ENCODE assay signal across 24 cellular contexts in the genomic region with DNA sequence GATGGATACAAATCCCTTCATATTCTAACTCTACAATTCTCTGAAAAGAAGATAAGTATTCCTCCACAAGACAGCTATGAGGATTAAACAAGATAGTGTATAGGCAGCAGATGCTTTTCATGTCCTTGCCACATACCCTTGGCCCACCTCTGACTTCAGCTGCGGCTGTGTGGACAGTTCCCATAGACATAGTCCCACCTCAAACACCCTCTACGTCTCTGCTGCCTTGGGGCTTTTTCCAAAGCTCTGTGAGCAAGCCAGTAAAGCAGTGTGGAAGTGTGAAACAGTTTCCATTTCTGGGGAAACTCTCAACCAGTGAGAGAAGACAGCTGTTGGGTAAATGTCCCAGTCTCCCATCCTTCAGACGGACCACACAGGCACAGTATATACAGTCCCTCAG.
"Had no signal": no experiment of that assay in that cellular context is flagged by ENCODE, and none has a peak within 500 bp of the region (broad histone marks: within the 10 kb centered on the region; RNA-seq: fewer than 3 reads in every experiment).

No MANE protein-coding gene starts in this region.

- DNase-seq: activated CD4-positive, alpha-beta memory T cell treated with anti-CD3 and anti-CD28 coated beads, Interleukin-2, amount 10 ng/mL, durations not matched to agents 7 days and 5 days; activated CD4-positive, alpha-beta T cell treated with anti-CD3 and anti-CD28 coated beads for 1 hour; activated CD4-positive, alpha-beta T cell treated with anti-CD3 and anti-CD28 coated beads for 4 hours; activated CD4-positive, alpha-beta T cell treated with anti-CD3 and anti-CD28 coated beads, Interleukin-2, amount 10 ng/mL, durations not matched to agents 7 days and 5 days; activated CD4-positive, alpha-beta T cell treated with anti-CD3 and anti-CD28 coated beads, Interleukin-2, amount 50 U/mL, for 4 hours; activated CD8-positive, alpha-beta memory T cell treated with anti-CD3 and anti-CD28 coated beads, Interleukin-2, amount 50 U/mL, for 48 hours; activated gamma-delta T cell; activated naive CD4-positive, alpha-beta T cell treated with anti-CD3 and anti-CD28 coated beads, Interleukin-2, amount 50 U/mL, for 16 hours; activated naive CD4-positive, alpha-beta T cell treated with Interleukin-2 at 50 U/mL for 16 hours; activated T-cell treated with anti-CD3 and anti-CD28 coated beads for 4 hours; activated T-cell treated with anti-CD3 and anti-CD28 coated beads, Interleukin-2, amount 50 U/mL, for 24 hours; activated T-cell treated with anti-CD3 and anti-CD28 coated beads, Interleukin-2, amount 50 U/mL, for 72 hours; amygdala; aorta; body of pancreas; central memory CD4-positive, alpha-beta T cell; cerebellar nuclear complex; colonic mucosa; effector CD8-positive, alpha-beta T cell; esophagus squamous epithelium; foreskin fibroblast; T-helper 2 cell had no signal

- H3K9me3 Mint-ChIP-seq: activated CD4-positive, alpha-beta memory T cell treated with anti-CD3 and anti-CD28 coated beads, Interleukin-2, amount 10 ng/mL, durations not matched to agents 7 days and 5 days; activated CD4-positive, alpha-beta T cell treated with anti-CD3 and anti-CD28 coated beads, Interleukin-2, amount 10 ng/mL, durations not matched to agents 7 days and 5 days; activated T-cell treated with anti-CD3 and anti-CD28 coated beads, Interleukin-2, amount 50 U/mL, for 24 hours; activated T-cell treated with anti-CD3 and anti-CD28 coated beads, Interleukin-2, amount 50 U/mL, for 72 hours had no signal

- ATAC-seq: activated T-cell treated with anti-CD3 and anti-CD28 coated beads, Interleukin-2, amount 50 U/mL, for 72 hours; body of pancreas had no signal

- H3K4me1 Mint-ChIP-seq: activated CD4-positive, alpha-beta memory T cell treated with anti-CD3 and anti-CD28 coated beads, Interleukin-2, amount 10 ng/mL, durations not matched to agents 7 days and 5 days; activated CD4-positive, alpha-beta T cell treated with anti-CD3 and anti-CD28 coated beads, Interleukin-2, amount 10 ng/mL, durations not matched to agents 7 days and 5 days had no signal

- H3K27me3 ChIP-seq: body of pancreas, colonic mucosa, esophagus squamous epithelium had no signal

- H3K4me1 ChIP-seq: body of pancreas, colonic mucosa, esophagus squamous epithelium had no signal

- H3K36me3 ChIP-seq: colonic mucosa had no signal

- H3K9me3 ChIP-seq: body of pancreas, colonic mucosa, esophagus squamous epithelium had no signal

- H3K4me3 ChIP-seq: body of pancreas, colonic mucosa, esophagus squamous epithelium had no signal

- H3K27me3 Mint-ChIP-seq: activated CD4-positive, alpha-beta memory T cell treated with anti-CD3 and anti-CD28 coated beads, Interleukin-2, amount 10 ng/mL, durations not matched to agents 7 days and 5 days; activated CD4-positive, alpha-beta T cell treated with anti-CD3 and anti-CD28 coated beads, Interleukin-2, amount 10 ng/mL, durations not matched to agents 7 days and 5 days; activated naive CD8-positive, alpha-beta T cell; activated T-cell treated with anti-CD3 and anti-CD28 coated beads, Interleukin-2, amount 50 U/mL, for 24 hours had no signal

- H3K4me3 Mint-ChIP-seq: activated CD4-positive, alpha-beta memory T cell treated with anti-CD3 and anti-CD28 coated beads, Interleukin-2, amount 10 ng/mL, durations not matched to agents 7 days and 5 days; activated CD4-positive, alpha-beta T cell treated with anti-CD3 and anti-CD28 coated beads, Interleukin-2, amount 10 ng/mL, durations not matched to agents 7 days and 5 days; activated naive CD8-positive, alpha-beta T cell; activated T-cell treated with anti-CD3 and anti-CD28 coated beads, Interleukin-2, amount 50 U/mL, for 24 hours; activated T-cell treated with anti-CD3 and anti-CD28 coated beads, Interleukin-2, amount 50 U/mL, for 72 hours had no signal

- H3K27ac Mint-ChIP-seq: activated CD4-positive, alpha-beta memory T cell treated with anti-CD3 and anti-CD28 coated beads, Interleukin-2, amount 10 ng/mL, durations not matched to agents 7 days and 5 days; activated CD4-positive, alpha-beta T cell treated with anti-CD3 and anti-CD28 coated beads, Interleukin-2, amount 10 ng/mL, durations not matched to agents 7 days and 5 days; activated naive CD8-positive, alpha-beta T cell; activated T-cell treated with anti-CD3 and anti-CD28 coated beads, Interleukin-2, amount 50 U/mL, for 24 hours; activated T-cell treated with anti-CD3 and anti-CD28 coated beads, Interleukin-2, amount 50 U/mL, for 72 hours had no signal

- H3K27ac ChIP-seq: body of pancreas, colonic mucosa, epithelial cell of prostate, esophagus squamous epithelium had no signal
